ENCODE assay signal across 1 cellular context in the genomic region with DNA sequence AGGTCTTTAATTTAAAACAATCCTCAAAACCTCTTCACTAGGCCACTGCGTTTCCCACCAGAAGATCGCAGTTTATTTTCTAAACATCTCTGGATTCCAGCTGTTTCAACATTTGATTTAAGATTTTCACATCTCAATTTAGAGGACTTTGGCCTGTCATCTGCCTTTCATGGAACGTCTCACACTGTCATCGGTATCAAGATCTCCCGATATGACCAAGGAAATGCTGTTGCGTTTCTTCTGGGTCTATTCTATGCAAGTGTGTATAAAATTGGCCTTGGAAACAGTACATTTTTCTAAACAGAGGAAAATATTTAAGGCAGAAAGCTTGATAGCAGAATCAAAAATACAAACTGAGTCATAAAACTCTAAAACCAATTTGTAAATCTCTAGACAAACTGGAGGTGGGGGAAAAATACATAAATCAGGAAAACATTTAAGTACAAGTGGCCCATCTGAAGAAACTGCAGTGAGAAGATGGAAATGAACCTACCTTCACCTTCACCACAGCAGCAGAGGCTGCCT.
TF ChIP-seq lines count a peak whose summit lies in the region.

No MANE protein-coding gene starts in this region.

TF ChIP-seq in K562, 482 proteins besides CTCF, POLR2A, EP300 and RAD21 (continued from another document and continues in another):
- TF ChIP-seq, protein P1, sequence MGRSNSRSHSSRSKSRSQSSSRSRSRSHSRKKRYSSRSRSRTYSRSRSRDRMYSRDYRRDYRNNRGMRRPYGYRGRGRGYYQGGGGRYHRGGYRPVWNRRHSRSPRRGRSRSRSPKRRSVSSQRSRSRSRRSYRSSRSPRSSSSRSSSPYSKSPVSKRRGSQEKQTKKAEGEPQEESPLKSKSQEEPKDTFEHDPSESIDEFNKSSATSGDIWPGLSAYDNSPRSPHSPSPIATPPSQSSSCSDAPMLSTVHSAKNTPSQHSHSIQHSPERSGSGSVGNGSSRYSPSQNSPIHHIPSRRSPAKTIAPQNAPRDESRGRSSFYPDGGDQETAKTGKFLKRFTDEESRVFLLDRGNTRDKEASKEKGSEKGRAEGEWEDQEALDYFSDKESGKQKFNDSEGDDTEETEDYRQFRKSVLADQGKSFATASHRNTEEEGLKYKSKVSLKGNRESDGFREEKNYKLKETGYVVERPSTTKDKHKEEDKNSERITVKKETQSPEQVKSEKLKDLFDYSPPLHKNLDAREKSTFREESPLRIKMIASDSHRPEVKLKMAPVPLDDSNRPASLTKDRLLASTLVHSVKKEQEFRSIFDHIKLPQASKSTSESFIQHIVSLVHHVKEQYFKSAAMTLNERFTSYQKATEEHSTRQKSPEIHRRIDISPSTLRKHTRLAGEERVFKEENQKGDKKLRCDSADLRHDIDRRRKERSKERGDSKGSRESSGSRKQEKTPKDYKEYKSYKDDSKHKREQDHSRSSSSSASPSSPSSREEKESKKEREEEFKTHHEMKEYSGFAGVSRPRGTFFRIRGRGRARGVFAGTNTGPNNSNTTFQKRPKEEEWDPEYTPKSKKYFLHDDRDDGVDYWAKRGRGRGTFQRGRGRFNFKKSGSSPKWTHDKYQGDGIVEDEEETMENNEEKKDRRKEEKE (IDR thresholded peaks at IDR 0.05; ENCODE audit: borderline replicate concordance in 1 of 2, control insufficient read depth in 1 of 2, low read depth in 2 of 2, low read length in 1 of 2), result no peak
- TF ChIP-seq, protein P2, sequence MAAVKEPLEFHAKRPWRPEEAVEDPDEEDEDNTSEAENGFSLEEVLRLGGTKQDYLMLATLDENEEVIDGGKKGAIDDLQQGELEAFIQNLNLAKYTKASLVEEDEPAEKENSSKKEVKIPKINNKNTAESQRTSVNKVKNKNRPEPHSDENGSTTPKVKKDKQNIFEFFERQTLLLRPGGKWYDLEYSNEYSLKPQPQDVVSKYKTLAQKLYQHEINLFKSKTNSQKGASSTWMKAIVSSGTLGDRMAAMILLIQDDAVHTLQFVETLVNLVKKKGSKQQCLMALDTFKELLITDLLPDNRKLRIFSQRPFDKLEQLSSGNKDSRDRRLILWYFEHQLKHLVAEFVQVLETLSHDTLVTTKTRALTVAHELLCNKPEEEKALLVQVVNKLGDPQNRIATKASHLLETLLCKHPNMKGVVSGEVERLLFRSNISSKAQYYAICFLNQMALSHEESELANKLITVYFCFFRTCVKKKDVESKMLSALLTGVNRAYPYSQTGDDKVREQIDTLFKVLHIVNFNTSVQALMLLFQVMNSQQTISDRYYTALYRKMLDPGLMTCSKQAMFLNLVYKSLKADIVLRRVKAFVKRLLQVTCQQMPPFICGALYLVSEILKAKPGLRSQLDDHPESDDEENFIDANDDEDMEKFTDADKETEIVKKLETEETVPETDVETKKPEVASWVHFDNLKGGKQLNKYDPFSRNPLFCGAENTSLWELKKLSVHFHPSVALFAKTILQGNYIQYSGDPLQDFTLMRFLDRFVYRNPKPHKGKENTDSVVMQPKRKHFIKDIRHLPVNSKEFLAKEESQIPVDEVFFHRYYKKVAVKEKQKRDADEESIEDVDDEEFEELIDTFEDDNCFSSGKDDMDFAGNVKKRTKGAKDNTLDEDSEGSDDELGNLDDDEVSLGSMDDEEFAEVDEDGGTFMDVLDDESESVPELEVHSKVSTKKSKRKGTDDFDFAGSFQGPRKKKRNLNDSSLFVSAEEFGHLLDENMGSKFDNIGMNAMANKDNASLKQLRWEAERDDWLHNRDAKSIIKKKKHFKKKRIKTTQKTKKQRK (IDR thresholded peaks at IDR 0.05; ENCODE audit: borderline replicate concordance, low read depth, low read length), result no peak
- TF ChIP-seq RBM34 (IDR thresholded peaks at IDR 0.05; ENCODE audit: borderline replicate concordance, insufficient read depth, low read length), result no peak
- peak; percentile 47; the same call in 1 of the 2 replicates for TF ChIP-seq SMARCA4 (IDR thresholded peaks at IDR 0.05)
- no peak for TF ChIP-seq ZBTB1 (CRISPR knock-in tag; IDR thresholded peaks at IDR 0.05; ENCODE audit: borderline replicate concordance, low read depth)
- peak; percentile 35; the same call in 1 of the 2 replicates for TF ChIP-seq OTX1 (CRISPR knock-in tag; IDR thresholded peaks at IDR 0.05)
- 0 out of 2 replicates have a peak, but pooled peaks have one; percentile 30 for TF ChIP-seq ZNF134 (CRISPR knock-in tag; conservative IDR thresholded peaks at IDR 0.05)
- 0 out of 2 replicates have a peak, but pooled peaks have one; percentile 67 for TF ChIP-seq ZNF589 (CRISPR knock-in tag; IDR thresholded peaks at IDR 0.05; ENCODE audit: low read depth)
- no peak for TF ChIP-seq ZNF507 (tag; conservative IDR thresholded peaks at IDR 0.05)
- TF ChIP-seq, protein P3, sequence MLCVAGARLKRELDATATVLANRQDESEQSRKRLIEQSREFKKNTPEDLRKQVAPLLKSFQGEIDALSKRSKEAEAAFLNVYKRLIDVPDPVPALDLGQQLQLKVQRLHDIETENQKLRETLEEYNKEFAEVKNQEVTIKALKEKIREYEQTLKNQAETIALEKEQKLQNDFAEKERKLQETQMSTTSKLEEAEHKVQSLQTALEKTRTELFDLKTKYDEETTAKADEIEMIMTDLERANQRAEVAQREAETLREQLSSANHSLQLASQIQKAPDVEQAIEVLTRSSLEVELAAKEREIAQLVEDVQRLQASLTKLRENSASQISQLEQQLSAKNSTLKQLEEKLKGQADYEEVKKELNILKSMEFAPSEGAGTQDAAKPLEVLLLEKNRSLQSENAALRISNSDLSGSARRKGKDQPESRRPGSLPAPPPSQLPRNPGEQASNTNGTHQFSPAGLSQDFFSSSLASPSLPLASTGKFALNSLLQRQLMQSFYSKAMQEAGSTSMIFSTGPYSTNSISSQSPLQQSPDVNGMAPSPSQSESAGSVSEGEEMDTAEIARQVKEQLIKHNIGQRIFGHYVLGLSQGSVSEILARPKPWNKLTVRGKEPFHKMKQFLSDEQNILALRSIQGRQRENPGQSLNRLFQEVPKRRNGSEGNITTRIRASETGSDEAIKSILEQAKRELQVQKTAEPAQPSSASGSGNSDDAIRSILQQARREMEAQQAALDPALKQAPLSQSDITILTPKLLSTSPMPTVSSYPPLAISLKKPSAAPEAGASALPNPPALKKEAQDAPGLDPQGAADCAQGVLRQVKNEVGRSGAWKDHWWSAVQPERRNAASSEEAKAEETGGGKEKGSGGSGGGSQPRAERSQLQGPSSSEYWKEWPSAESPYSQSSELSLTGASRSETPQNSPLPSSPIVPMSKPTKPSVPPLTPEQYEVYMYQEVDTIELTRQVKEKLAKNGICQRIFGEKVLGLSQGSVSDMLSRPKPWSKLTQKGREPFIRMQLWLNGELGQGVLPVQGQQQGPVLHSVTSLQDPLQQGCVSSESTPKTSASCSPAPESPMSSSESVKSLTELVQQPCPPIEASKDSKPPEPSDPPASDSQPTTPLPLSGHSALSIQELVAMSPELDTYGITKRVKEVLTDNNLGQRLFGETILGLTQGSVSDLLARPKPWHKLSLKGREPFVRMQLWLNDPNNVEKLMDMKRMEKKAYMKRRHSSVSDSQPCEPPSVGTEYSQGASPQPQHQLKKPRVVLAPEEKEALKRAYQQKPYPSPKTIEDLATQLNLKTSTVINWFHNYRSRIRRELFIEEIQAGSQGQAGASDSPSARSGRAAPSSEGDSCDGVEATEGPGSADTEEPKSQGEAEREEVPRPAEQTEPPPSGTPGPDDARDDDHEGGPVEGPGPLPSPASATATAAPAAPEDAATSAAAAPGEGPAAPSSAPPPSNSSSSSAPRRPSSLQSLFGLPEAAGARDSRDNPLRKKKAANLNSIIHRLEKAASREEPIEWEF (CRISPR knock-in tag; IDR thresholded peaks at IDR 0.05), result 0 out of 2 replicates have a peak, but pooled peaks have one; percentile 5
- TF ChIP-seq TAF1 (IDR thresholded peaks at IDR 0.05; ENCODE audit: control insufficient read depth, extremely low read depth, insufficient read depth, low read length, severe bottlenecking), result no peak
- no peak for TF ChIP-seq ZNF184 (CRISPR knock-in tag; IDR thresholded peaks at IDR 0.05)
- no peak for TF ChIP-seq ZEB2 (IDR thresholded peaks at IDR 0.05)
- TF ChIP-seq MBD2 (IDR thresholded peaks at IDR 0.05; ENCODE audit: borderline replicate concordance, low read depth), result no peak
- no peak for TF ChIP-seq HEY1 (CRISPR knock-in tag; IDR thresholded peaks at IDR 0.05; ENCODE audit: borderline replicate concordance)
- TF ChIP-seq MTA2 (IDR thresholded peaks at IDR 0.05; ENCODE audit: low read depth), result no peak
- peak; percentile 51; the same call in 1 of the 2 replicates for TF ChIP-seq ELF2 (CRISPR knock-in tag; IDR thresholded peaks at IDR 0.05)
- TF ChIP-seq THRAP3 (IDR thresholded peaks at IDR 0.05; ENCODE audit: borderline replicate concordance), result no peak
- no peak for TF ChIP-seq FOS (IDR thresholded peaks at IDR 0.05; ENCODE audit: extremely low read depth, insufficient read length)
- TF ChIP-seq RBM17 (IDR thresholded peaks at IDR 0.05; ENCODE audit: borderline replicate concordance, low read depth, low read length), result no peak
- TF ChIP-seq, protein P4, sequence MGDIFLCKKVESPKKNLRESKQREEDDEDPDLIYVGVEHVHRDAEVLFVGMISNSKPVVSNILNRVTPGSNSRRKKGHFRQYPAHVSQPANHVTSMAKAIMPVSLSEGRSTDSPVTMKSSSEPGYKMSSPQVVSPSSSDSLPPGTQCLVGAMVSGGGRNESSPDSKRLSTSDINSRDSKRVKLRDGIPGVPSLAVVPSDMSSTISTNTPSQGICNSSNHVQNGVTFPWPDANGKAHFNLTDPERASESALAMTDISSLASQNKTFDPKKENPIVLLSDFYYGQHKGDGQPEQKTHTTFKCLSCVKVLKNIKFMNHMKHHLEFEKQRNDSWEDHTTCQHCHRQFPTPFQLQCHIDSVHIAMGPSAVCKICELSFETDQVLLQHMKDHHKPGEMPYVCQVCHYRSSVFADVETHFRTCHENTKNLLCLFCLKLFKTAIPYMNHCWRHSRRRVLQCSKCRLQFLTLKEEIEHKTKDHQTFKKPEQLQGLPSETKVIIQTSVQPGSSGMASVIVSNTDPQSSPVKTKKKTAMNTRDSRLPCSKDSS (IDR thresholded peaks at IDR 0.05; ENCODE audit: low read depth, partially characterized antibody), result no peak
- TF ChIP-seq, protein P5, sequence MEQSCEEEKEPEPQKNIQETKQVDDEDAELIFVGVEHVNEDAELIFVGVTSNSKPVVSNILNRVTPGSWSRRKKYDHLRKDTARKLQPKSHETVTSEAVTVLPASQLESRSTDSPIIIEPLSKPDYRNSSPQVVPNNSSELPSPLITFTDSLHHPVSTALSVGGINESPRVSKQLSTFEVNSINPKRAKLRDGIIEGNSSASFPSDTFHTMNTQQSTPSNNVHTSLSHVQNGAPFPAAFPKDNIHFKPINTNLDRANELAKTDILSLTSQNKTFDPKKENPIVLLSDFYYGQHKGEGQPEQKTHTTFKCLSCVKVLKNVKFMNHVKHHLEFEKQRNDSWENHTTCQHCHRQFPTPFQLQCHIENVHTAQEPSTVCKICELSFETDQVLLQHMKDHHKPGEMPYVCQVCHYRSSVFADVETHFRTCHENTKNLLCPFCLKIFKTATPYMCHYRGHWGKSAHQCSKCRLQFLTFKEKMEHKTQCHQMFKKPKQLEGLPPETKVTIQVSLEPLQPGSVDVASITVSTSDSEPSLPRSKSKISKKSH (CRISPR knock-in tag; IDR thresholded peaks at IDR 0.05), result no peak
- TF ChIP-seq ZNF354B (CRISPR knock-in tag; IDR thresholded peaks at IDR 0.05), result no peak
- no peak for TF ChIP-seq ZNF695 (CRISPR knock-in tag; IDR thresholded peaks at IDR 0.05)
- peak; percentile 35; the same call in 1 of the 2 replicates for TF ChIP-seq FOSL1 (tag; conservative IDR thresholded peaks at IDR 0.05)
